Comparison of ENCODE assay signal across 1 cellular context in the genomic region with DNA sequence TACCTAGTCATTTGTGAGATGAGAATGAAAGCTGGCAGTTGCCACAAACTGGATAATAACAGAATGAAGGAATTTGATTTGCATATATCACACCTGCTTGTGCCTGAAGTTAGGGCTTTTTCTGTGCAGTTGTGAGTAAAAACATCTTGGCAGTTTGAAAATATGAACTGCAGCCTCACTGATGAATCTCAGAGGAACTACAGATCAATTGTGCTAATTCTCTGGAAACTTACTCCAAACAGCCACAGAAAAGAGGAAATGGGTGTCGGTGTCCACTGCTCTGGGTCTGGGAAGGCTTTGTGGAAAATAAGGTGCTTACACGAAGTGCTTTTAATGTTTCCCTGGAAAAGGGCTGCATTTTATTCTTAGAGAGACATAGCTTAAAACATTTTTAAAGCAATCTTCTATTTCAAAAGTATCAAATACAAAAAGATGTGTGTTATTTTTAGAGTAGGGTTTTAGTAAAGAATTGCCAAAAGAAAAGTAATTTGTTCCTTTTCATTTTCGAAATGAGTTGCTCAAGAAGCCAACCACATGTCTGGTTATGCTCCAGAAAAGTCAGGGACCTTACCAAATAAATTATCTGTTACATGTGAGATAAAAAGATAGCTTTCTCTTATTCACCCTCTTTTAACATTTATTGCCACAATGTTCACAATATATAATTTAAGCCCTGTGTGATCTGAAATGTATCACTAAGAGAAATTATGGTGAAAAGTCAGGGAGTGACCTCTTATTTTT.
TF ChIP-seq lines count a peak whose summit lies in the region.

No MANE protein-coding gene starts in this region.

TF ChIP-seq in HepG2, 621 proteins besides CTCF, POLR2A, EP300 and RAD21 (continued from another document):
- TF ChIP-seq, protein P1, sequence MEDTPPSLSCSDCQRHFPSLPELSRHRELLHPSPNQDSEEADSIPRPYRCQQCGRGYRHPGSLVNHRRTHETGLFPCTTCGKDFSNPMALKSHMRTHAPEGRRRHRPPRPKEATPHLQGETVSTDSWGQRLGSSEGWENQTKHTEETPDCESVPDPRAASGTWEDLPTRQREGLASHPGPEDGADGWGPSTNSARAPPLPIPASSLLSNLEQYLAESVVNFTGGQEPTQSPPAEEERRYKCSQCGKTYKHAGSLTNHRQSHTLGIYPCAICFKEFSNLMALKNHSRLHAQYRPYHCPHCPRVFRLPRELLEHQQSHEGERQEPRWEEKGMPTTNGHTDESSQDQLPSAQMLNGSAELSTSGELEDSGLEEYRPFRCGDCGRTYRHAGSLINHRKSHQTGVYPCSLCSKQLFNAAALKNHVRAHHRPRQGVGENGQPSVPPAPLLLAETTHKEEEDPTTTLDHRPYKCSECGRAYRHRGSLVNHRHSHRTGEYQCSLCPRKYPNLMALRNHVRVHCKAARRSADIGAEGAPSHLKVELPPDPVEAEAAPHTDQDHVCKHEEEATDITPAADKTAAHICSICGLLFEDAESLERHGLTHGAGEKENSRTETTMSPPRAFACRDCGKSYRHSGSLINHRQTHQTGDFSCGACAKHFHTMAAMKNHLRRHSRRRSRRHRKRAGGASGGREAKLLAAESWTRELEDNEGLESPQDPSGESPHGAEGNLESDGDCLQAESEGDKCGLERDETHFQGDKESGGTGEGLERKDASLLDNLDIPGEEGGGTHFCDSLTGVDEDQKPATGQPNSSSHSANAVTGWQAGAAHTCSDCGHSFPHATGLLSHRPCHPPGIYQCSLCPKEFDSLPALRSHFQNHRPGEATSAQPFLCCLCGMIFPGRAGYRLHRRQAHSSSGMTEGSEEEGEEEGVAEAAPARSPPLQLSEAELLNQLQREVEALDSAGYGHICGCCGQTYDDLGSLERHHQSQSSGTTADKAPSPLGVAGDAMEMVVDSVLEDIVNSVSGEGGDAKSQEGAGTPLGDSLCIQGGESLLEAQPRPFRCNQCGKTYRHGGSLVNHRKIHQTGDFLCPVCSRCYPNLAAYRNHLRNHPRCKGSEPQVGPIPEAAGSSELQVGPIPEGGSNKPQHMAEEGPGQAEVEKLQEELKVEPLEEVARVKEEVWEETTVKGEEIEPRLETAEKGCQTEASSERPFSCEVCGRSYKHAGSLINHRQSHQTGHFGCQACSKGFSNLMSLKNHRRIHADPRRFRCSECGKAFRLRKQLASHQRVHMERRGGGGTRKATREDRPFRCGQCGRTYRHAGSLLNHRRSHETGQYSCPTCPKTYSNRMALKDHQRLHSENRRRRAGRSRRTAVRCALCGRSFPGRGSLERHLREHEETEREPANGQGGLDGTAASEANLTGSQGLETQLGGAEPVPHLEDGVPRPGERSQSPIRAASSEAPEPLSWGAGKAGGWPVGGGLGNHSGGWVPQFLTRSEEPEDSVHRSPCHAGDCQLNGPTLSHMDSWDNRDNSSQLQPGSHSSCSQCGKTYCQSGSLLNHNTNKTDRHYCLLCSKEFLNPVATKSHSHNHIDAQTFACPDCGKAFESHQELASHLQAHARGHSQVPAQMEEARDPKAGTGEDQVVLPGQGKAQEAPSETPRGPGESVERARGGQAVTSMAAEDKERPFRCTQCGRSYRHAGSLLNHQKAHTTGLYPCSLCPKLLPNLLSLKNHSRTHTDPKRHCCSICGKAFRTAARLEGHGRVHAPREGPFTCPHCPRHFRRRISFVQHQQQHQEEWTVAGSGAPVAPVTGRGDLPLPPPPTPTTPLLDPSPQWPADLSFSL (CRISPR knock-in tag; IDR thresholded peaks at IDR 0.05) = no peak
TF ChIP-seq in HepG2: peak in this region for 0.
